1 cellular context compared by ENCODE assay signal in the genomic region with DNA sequence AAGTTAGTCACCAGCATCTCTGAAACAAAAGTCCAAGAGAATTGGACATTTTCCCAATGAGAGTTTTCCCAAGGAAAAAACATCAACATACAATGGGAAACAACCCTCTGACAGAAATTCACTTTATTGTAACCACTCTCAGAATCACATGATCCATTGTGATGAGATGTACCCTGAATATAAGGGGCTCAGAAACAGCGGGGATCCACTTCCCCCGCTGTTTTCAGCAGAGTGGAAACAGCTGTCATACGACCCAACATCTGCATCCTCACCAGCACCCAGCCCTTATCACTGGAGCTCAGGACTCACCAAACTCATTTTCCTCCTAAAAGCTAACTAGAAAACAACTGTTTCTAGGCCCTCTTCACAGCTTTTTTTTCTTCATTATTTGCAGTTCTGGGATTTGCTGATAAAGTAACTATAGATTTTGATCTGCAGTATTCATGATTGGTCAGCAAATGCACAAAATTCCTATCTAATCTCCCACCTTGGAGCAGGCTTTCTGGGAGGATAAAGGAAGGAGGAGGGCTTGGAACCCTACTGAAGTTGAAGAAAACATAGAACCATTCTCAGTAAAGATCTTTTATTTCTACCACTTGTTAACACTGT.
A peak's percentile ranks its signal among the peaks of the same experiment; 100 is the strongest.
TF ChIP-seq lines count a peak whose summit lies in the region.

No MANE protein-coding gene starts in this region.

TF ChIP-seq in K562, 482 proteins besides CTCF, POLR2A, EP300 and RAD21 (continued from another document and continues in another):
- TF ChIP-seq PRDM10 (IDR thresholded peaks at IDR 0.05; ENCODE audit: partially characterized antibody): peak; percentile 59
- TF ChIP-seq, protein P1, sequence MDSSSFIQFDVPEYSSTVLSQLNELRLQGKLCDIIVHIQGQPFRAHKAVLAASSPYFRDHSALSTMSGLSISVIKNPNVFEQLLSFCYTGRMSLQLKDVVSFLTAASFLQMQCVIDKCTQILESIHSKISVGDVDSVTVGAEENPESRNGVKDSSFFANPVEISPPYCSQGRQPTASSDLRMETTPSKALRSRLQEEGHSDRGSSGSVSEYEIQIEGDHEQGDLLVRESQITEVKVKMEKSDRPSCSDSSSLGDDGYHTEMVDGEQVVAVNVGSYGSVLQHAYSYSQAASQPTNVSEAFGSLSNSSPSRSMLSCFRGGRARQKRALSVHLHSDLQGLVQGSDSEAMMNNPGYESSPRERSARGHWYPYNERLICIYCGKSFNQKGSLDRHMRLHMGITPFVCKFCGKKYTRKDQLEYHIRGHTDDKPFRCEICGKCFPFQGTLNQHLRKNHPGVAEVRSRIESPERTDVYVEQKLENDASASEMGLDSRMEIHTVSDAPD (CRISPR knock-in tag; IDR thresholded peaks at IDR 0.05): no peak
- TF ChIP-seq FOXA3 (CRISPR knock-in tag; conservative IDR thresholded peaks at IDR 0.05 in 1 of 2, IDR thresholded peaks at IDR 0.05 in 1 of 2): peak in 1 of 2 experiments; percentile 99; a peak in 2 of 4 replicates
- TF ChIP-seq GTF2F1 (IDR thresholded peaks at IDR 0.05; ENCODE audit: low read depth, low read length): no peak
- peak; percentile 75; the same call in 1 of the 2 replicates for TF ChIP-seq MAFF (IDR thresholded peaks at IDR 0.05; ENCODE audit: low read length)
- peak; percentile 30 to 62 for TF ChIP-seq MNT (conservative IDR thresholded peaks at IDR 0.05)
- no peak for TF ChIP-seq ILF3 (IDR thresholded peaks at IDR 0.05; ENCODE audit: borderline replicate concordance)
- TF ChIP-seq USF1 (CRISPR knock-in tag; IDR thresholded peaks at IDR 0.05): no peak
- TF ChIP-seq HMG20A (CRISPR knock-in tag; conservative IDR thresholded peaks at IDR 0.05): 0 out of 2 replicates have a peak, but pooled peaks have one; percentile 21
- no peak for TF ChIP-seq CEBPB (tag; IDR thresholded peaks at IDR 0.05)
- TF ChIP-seq MAZ (CRISPR knock-in tag; conservative IDR thresholded peaks at IDR 0.05 in 1 of 2, IDR thresholded peaks at IDR 0.05 in 1 of 2): peak; percentile 62 to 72
- no peak for TF ChIP-seq NCOA6 (IDR thresholded peaks at IDR 0.05)
- TF ChIP-seq ZNF133 (CRISPR knock-in tag; IDR thresholded peaks at IDR 0.05): no peak
- 0 out of 2 replicates have a peak, but pooled peaks have one; percentile 19 for TF ChIP-seq HLTF (IDR thresholded peaks at IDR 0.05)
- TF ChIP-seq KAT2B (IDR thresholded peaks at IDR 0.05; ENCODE audit: low read depth, low read length): no peak
- no peak for TF ChIP-seq ARHGAP35 (IDR thresholded peaks at IDR 0.05; ENCODE audit: partially characterized antibody)
- no peak for TF ChIP-seq SMARCA5 (IDR thresholded peaks at IDR 0.05)
- no peak for TF ChIP-seq ZNF143 (CRISPR knock-in tag; IDR thresholded peaks at IDR 0.05)
- TF ChIP-seq SIX5 (IDR thresholded peaks at IDR 0.05; ENCODE audit: borderline replicate concordance in 1 of 2, insufficient read depth in 1 of 2, low read depth in 1 of 2, low read length in 2 of 2): no peak
- no peak for TF ChIP-seq IFI16 (CRISPR knock-in tag; IDR thresholded peaks at IDR 0.05)
- TF ChIP-seq ZNF316 (IDR thresholded peaks at IDR 0.05): peak; percentile 95
- TF ChIP-seq RBM14 (IDR thresholded peaks at IDR 0.05; ENCODE audit: borderline replicate concordance, insufficient read depth, low read depth, low read length): no peak
- TF ChIP-seq FOXK2 (conservative IDR thresholded peaks at IDR 0.05 in 1 of 2, IDR thresholded peaks at IDR 0.05 in 1 of 2; ENCODE audit: low read depth in 2 of 2): peak; percentile 77 to 79
- TF ChIP-seq PKNOX1 (IDR thresholded peaks at IDR 0.05): 0 out of 2 replicates have a peak, but pooled peaks have one; percentile 5
- no peak for TF ChIP-seq FOXK1 (CRISPR knock-in tag; IDR thresholded peaks at IDR 0.05; ENCODE audit: borderline replicate concordance)
- TF ChIP-seq ZNF23 (CRISPR knock-in tag; IDR thresholded peaks at IDR 0.05): no peak
- no peak for TF ChIP-seq ZFP30 (CRISPR knock-in tag; IDR thresholded peaks at IDR 0.05; ENCODE audit: borderline replicate concordance)
- peak; percentile 88 for TF ChIP-seq ZNF175 (CRISPR knock-in tag; IDR thresholded peaks at IDR 0.05; ENCODE audit: low read depth)
- TF ChIP-seq, protein P2, sequence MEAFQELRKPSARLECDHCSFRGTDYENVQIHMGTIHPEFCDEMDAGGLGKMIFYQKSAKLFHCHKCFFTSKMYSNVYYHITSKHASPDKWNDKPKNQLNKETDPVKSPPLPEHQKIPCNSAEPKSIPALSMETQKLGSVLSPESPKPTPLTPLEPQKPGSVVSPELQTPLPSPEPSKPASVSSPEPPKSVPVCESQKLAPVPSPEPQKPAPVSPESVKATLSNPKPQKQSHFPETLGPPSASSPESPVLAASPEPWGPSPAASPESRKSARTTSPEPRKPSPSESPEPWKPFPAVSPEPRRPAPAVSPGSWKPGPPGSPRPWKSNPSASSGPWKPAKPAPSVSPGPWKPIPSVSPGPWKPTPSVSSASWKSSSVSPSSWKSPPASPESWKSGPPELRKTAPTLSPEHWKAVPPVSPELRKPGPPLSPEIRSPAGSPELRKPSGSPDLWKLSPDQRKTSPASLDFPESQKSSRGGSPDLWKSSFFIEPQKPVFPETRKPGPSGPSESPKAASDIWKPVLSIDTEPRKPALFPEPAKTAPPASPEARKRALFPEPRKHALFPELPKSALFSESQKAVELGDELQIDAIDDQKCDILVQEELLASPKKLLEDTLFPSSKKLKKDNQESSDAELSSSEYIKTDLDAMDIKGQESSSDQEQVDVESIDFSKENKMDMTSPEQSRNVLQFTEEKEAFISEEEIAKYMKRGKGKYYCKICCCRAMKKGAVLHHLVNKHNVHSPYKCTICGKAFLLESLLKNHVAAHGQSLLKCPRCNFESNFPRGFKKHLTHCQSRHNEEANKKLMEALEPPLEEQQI (IDR thresholded peaks at IDR 0.05): peak; percentile 61; the same call in 1 of the 2 replicates
- TF ChIP-seq, protein P3, sequence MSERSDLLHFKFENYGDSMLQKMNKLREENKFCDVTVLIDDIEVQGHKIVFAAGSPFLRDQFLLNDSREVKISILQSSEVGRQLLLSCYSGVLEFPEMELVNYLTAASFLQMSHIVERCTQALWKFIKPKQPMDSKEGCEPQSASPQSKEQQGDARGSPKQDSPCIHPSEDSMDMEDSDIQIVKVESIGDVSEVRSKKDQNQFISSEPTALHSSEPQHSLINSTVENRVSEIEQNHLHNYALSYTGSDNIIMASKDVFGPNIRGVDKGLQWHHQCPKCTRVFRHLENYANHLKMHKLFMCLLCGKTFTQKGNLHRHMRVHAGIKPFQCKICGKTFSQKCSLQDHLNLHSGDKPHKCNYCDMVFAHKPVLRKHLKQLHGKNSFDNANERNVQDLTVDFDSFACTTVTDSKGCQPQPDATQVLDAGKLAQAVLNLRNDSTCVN (CRISPR knock-in tag; IDR thresholded peaks at IDR 0.05): no peak
- peak; percentile 45; the same call in 1 of the 2 replicates for TF ChIP-seq DIDO1 (tag; IDR thresholded peaks at IDR 0.05; ENCODE audit: low read depth)
- no peak for TF ChIP-seq ZNF174 (CRISPR knock-in tag; IDR thresholded peaks at IDR 0.05)
- TF ChIP-seq U2AF2 (optimal IDR thresholded peaks at IDR 0.05; ENCODE audit: low read depth, low read length): no peak
- TF ChIP-seq ZHX1 (conservative IDR thresholded peaks at IDR 0.05; ENCODE audit: low read length): no peak
- TF ChIP-seq RBM15 (IDR thresholded peaks at IDR 0.05; ENCODE audit: insufficient read depth, low read length): no peak
- peak; percentile 90 for TF ChIP-seq TFE3 (CRISPR knock-in tag; IDR thresholded peaks at IDR 0.05)
- TF ChIP-seq ZC3H8 (IDR thresholded peaks at IDR 0.05): no peak
- no peak for TF ChIP-seq NR1H2 (CRISPR knock-in tag; IDR thresholded peaks at IDR 0.05)
- TF ChIP-seq, protein P4, sequence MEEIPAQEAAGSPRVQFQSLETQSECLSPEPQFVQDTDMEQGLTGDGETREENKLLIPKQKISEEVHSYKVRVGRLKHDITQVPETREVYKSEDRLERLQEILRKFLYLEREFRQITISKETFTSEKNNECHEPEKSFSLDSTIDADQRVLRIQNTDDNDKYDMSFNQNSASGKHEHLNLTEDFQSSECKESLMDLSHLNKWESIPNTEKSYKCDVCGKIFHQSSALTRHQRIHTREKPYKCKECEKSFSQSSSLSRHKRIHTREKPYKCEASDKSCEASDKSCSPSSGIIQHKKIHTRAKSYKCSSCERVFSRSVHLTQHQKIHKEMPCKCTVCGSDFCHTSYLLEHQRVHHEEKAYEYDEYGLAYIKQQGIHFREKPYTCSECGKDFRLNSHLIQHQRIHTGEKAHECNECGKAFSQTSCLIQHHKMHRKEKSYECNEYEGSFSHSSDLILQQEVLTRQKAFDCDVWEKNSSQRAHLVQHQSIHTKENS (CRISPR knock-in tag; IDR thresholded peaks at IDR 0.05): no peak
- TF ChIP-seq SIRT6 (IDR thresholded peaks at IDR 0.05; ENCODE audit: low read depth, low read length): no peak
- TF ChIP-seq KAT8 (IDR thresholded peaks at IDR 0.05; ENCODE audit: low read depth): no peak
- no peak for TF ChIP-seq U2AF1 (optimal IDR thresholded peaks at IDR 0.05; ENCODE audit: low read depth, low read length)
